In genomic region chr7:111498608-111499007, GRCh38 we compare ENCODE assay signal across 14 cellular contexts.
A peak's percentile ranks its signal among the peaks of the same experiment; 100 is the strongest.
DNase-seq lines count a peak whose midpoint lies in the region; ATAC-seq and TF ChIP-seq lines count a peak whose summit lies in the region.
"Had no signal": no experiment of that assay in that cellular context is flagged by ENCODE, and none has a peak within 500 bp of the region (broad histone marks: within the 10 kb centered on the region; RNA-seq: fewer than 3 reads in every experiment).

No MANE protein-coding gene starts in this region.

- H2AFZ ChIP-seq in GM23248 (no peak overlapping the region), PC-3 (ENCODE audit: low read length) (no peak overlapping the region)

- H3K9ac ChIP-seq in GM23248 (no peak overlapping the region), PC-3 (ENCODE audit: low read length) (peak overlapping the region; percentile 94)

- H3K9me3 ChIP-seq in GM23248 (ENCODE audit: low read depth) (no peaks in the 10 kb centered on the region), PC-3 (ENCODE audit: low read length) (no peaks in the 10 kb centered on the region)

- intact Hi-C loops in PC-3 (cut with micrococcal nuclease) (loop anchor here (1.0 to 5.0 kb wide), 5 partner anchors 11 to 154 kb away; partner anchors contain the start of gene IMMP2L), dorsolateral prefrontal cortex (cut with DNase I) (no loop called here)

- H3K4me1 Mint-ChIP-seq in natural killer cell treated with Interleukin-12 subunit alpha and Interleukin-12 subunit beta and Interleukin-15 and Interleukin-18, amount 100 ng/mL, for 72 hours (ENCODE audit: low read depth in 2 of 2) = no peaks in the 10 kb centered on the region

- H3K27ac Mint-ChIP-seq in natural killer cell treated with Interleukin-12 subunit alpha and Interleukin-12 subunit beta and Interleukin-15 and Interleukin-18, amount 100 ng/mL, for 72 hours = no peak overlapping the region

- H3K4me3 ChIP-seq in GM23248 = no peak overlapping the region
- H3K4me3 ChIP-seq in PC-3 (ENCODE audit: low read length) = peak overlapping the region; percentile 8; the same call in 1 of the 2 replicates
- no peak overlapping the region for H3K4me3 ChIP-seq in dorsolateral prefrontal cortex

- H3K79me2 ChIP-seq in GM23248 (ENCODE audit: insufficient read depth) (no peaks in the 10 kb centered on the region), PC-3 (ENCODE audit: low read length) (0 out of 2 replicates have a peak, but pooled peaks cover 9% of the 10 kb centered on the region)

- peak overlapping the region; percentile 30 for H3K4me2 ChIP-seq in GM23248 (ENCODE audit: unreplicated experiment)
- peak overlapping the region; percentile 63 for H3K4me2 ChIP-seq in PC-3 (ENCODE audit: low read length)

- H3K9me2 ChIP-seq in GM23248 (ENCODE audit: insufficient read depth) = no peaks in the 10 kb centered on the region
- H3K9me2 ChIP-seq in PC-3 (replicated peaks; ENCODE audit: low read length) = no peaks in the 10 kb centered on the region

- H3K4me1 ChIP-seq in GM23248 (ENCODE audit: insufficient read depth) = peaks cover 9% of the 10 kb centered on the region
- H3K4me1 ChIP-seq in PC-3 (ENCODE audit: insufficient read depth, low read length) = peaks cover 26% of the 10 kb centered on the region
- H3K4me1 ChIP-seq: BE2C had no signal

- peaks cover 3% of the 10 kb centered on the region for H3K9me3 Mint-ChIP-seq in natural killer cell treated with Interleukin-12 subunit alpha and Interleukin-12 subunit beta and Interleukin-15 and Interleukin-18, amount 100 ng/mL, for 72 hours

- CTCF ChIA-PET in PC-3 (lab: Charles Lee) (interaction anchor here (0.5 to 1.9 kb wide), 6 partner anchors 11 to 404 kb away, joined by 3 to 12 read pairs (median 4); partner anchors contain the start of gene IMMP2L), HEK293T (lab: Yijun Ruan, JAX) (no interaction called here)

- in situ Hi-C loops in GM23248 (cut with MboI) = no loop called here

- H3F3A ChIP-seq in GM23248 (ENCODE audit: insufficient read depth) (no peaks in the 10 kb centered on the region), PC-3 (ENCODE audit: low read length, unreplicated experiment) (peaks cover 8% of the 10 kb centered on the region)

- ATAC-seq in PC-3 = peak; percentile 48
- ATAC-seq in natural killer cell treated with Interleukin-12 subunit alpha and Interleukin-12 subunit beta and Interleukin-15 and Interleukin-18, amount 100 ng/mL, for 72 hours = no peak

- TF ChIP-seq CTCF in PC-3 (conservative IDR thresholded peaks at IDR 0.05; ENCODE audit: low read depth, low read length) (no peak), dorsolateral prefrontal cortex (IDR thresholded peaks at IDR 0.05 in 54 of 56, conservative IDR thresholded peaks at IDR 0.05 in 2 of 56; ENCODE audit: low read depth in 1 of 56, partially characterized antibody in 56 of 56) (no peak)

- H4K20me1 ChIP-seq in GM23248 (ENCODE audit: insufficient read depth) (no peaks in the 10 kb centered on the region), PC-3 (ENCODE audit: low read length) (no peaks in the 10 kb centered on the region)

- H3K27me3 ChIP-seq in GM23248 (replicated peaks; ENCODE audit: insufficient read depth) (no peaks in the 10 kb centered on the region), PC-3 (ENCODE audit: low read length) (no peaks in the 10 kb centered on the region), dorsolateral prefrontal cortex (no peaks in the 10 kb centered on the region)
- H3K27me3 ChIP-seq: BE2C had no signal

- H3K36me3 Mint-ChIP-seq in natural killer cell treated with Interleukin-12 subunit alpha and Interleukin-12 subunit beta and Interleukin-15 and Interleukin-18, amount 100 ng/mL, for 72 hours = no peaks in the 10 kb centered on the region

- H3K36me3 ChIP-seq in GM23248 (ENCODE audit: low read depth) (no peaks in the 10 kb centered on the region), PC-3 (ENCODE audit: low read depth, low read length) (no peaks in the 10 kb centered on the region)
- H3K36me3 ChIP-seq: BE2C had no signal

- no peak overlapping the region for H3K27ac ChIP-seq in GM23248
- H3K27ac ChIP-seq in PC-3 (ENCODE audit: low read length) = peak overlapping the region; percentile 98
- H3K27ac ChIP-seq in dorsolateral prefrontal cortex = peak overlapping the region in 33 of 59 donors; percentile 0 to 72 (median 37)
- H3K27ac ChIP-seq: C4-2B had no signal

- BruUV-seq in PC-3 (replicated peaks; lab: Mats Ljungman, UMichigan) = TSS peak; percentile 83

- POLR2A ChIA-PET in PC-3 (lab: Charles Lee; ENCODE audit: unreplicated experiment) (interaction anchor here (0.6 to 1.2 kb wide), 5 partner anchors 11 to 631 kb away, joined by 3 to 10 read pairs (median 4); partner anchors contain the start of gene IMMP2L), HEK293T (lab: Yijun Ruan, JAX) (no interaction called here)

- no peaks in the 10 kb centered on the region for H3K27me3 Mint-ChIP-seq in natural killer cell treated with Interleukin-12 subunit alpha and Interleukin-12 subunit beta and Interleukin-15 and Interleukin-18, amount 100 ng/mL, for 72 hours
- H3K27me3 Mint-ChIP-seq: CD4-positive, alpha-beta memory T cell had no signal

- no peak for DNase-seq in GM23248
- DNase-seq in PC-3 = no peak
- DNase-seq in dorsolateral prefrontal cortex = no peak
- peak; percentile 30 for DNase-seq in superior temporal gyrus (ENCODE audit: extremely low spot score)
- no peak for DNase-seq in HEK293T (ENCODE audit: extremely low spot score)
- DNase-seq in natural killer cell treated with Interleukin-12 subunit alpha and Interleukin-12 subunit beta and Interleukin-15 and Interleukin-18, amount 100 ng/mL, for 72 hours (ENCODE audit: low spot score) = no peak
- no peak for DNase-seq in OCI-M2 (lab: John Stamatoyannopoulos, UW; ENCODE audit: unreplicated experiment)
- DNase-seq: BE2C; CD4-positive, alpha-beta memory T cell; COR-L47; DMS153; DMS79 treated with DMSO at 0.1 percent for 48 hours; GDM1 had no signal

- no peak overlapping the region for H3K4me3 Mint-ChIP-seq in natural killer cell treated with Interleukin-12 subunit alpha and Interleukin-12 subunit beta and Interleukin-15 and Interleukin-18, amount 100 ng/mL, for 72 hours
- H3K4me3 Mint-ChIP-seq: CD4-positive, alpha-beta memory T cell had no signal

TF ChIP-seq in HEK293T, 16 proteins besides CTCF, POLR2A, EP300 and RAD21:
- TF ChIP-seq ZNF384 (IDR thresholded peaks at IDR 0.05) (no peak), ARNT (IDR thresholded peaks at IDR 0.05) (no peak), CTBP1 (IDR thresholded peaks at IDR 0.05; ENCODE audit: borderline replicate concordance) (no peak), FOXA1 (IDR thresholded peaks at IDR 0.05) (no peak), HDGF (IDR thresholded peaks at IDR 0.05; ENCODE audit: borderline replicate concordance) (no peak)
